ENCODE assay signal across 14 cellular contexts in the genomic region with DNA sequence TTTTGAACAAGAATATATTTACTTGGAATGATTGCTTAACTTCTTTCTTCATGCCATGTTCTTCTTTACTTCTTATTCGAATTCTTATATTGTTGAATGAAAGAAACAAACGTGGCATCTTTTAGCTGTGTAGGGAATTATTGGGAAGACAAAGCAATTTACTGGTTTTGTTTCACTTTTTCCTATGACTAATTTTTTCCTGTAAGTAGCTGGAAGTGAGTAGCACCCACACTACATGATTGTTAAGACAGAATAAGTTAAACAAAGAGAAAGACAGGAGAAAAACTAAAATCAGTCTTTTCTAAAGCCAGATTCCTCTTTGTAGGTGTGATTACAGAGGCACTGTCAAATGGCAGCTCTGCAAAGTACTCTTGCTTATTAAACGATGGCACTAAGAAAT.
"Had no signal": no experiment of that assay in that cellular context is flagged by ENCODE, and none has a peak within 500 bp of the region (broad histone marks: within the 10 kb centered on the region; RNA-seq: fewer than 3 reads in every experiment).

No MANE protein-coding gene starts in this region.

- H3K27ac Mint-ChIP-seq: activated naive CD4-positive, alpha-beta T cell treated with anti-CD3 and anti-CD28 coated beads for 36 hours; activated T-helper 17 cell treated with anti-CD3 and anti-CD28 coated beads, Interleukin-2, amount 50 U/mL, for 72 hours; immature natural killer cell; natural killer cell treated with Interleukin-12 subunit alpha and Interleukin-12 subunit beta and Interleukin-15 and Interleukin-18, amount 100 ng/mL, for 72 hours; stimulated activated naive CD8-positive, alpha-beta T cell treated with anti-CD3 and anti-CD28 coated beads, Interleukin-15, Interleukin-2, amounts not matched to agents 100 ng/mL and 50 ng/mL, for 24 hours had no signal

- H3K9me3 ChIP-seq: colonic mucosa, heart left ventricle, upper lobe of left lung had no signal

- H3K27ac ChIP-seq: colonic mucosa, heart left ventricle, upper lobe of left lung had no signal

- H3K27me3 ChIP-seq: colonic mucosa, heart left ventricle, upper lobe of left lung had no signal

- H3K4me3 ChIP-seq: colonic mucosa, heart left ventricle, upper lobe of left lung had no signal

- ATAC-seq: activated T-helper 17 cell treated with anti-CD3 and anti-CD28 coated beads, Interleukin-2, amount 50 U/mL, for 72 hours; heart left ventricle; natural killer cell treated with Interleukin-12 subunit alpha and Interleukin-12 subunit beta and Interleukin-15 and Interleukin-18, amount 100 ng/mL, for 72 hours; right cardiac atrium had no signal

- H3K36me3 Mint-ChIP-seq: immature natural killer cell; natural killer cell treated with Interleukin-12 subunit alpha and Interleukin-12 subunit beta and Interleukin-15 and Interleukin-18, amount 100 ng/mL, for 72 hours had no signal

- H3K4me1 Mint-ChIP-seq: activated T-helper 17 cell treated with anti-CD3 and anti-CD28 coated beads, Interleukin-2, amount 50 U/mL, for 72 hours; immature natural killer cell had no signal

- DNase-seq: activated CD4-positive, CD25-positive, alpha-beta regulatory T cell treated with anti-CD3 and anti-CD28 coated beads, Interleukin-2, amount 50 U/mL, for 72 hours; activated naive CD4-positive, alpha-beta T cell treated with anti-CD3 and anti-CD28 coated beads for 36 hours; colonic mucosa; heart left ventricle; immature natural killer cell; nucleus accumbens; posterior cingulate gyrus; right cardiac atrium; upper lobe of left lung had no signal

- H3K4me1 ChIP-seq: colonic mucosa, heart left ventricle, upper lobe of left lung had no signal

- H3K4me3 Mint-ChIP-seq: activated naive CD4-positive, alpha-beta T cell treated with anti-CD3 and anti-CD28 coated beads for 36 hours; activated T-helper 17 cell treated with anti-CD3 and anti-CD28 coated beads, Interleukin-2, amount 50 U/mL, for 72 hours; immature natural killer cell; natural killer cell treated with Interleukin-12 subunit alpha and Interleukin-12 subunit beta and Interleukin-15 and Interleukin-18, amount 100 ng/mL, for 72 hours; stimulated activated naive CD8-positive, alpha-beta T cell treated with anti-CD3 and anti-CD28 coated beads, Interleukin-15, Interleukin-2, amounts not matched to agents 100 ng/mL and 50 ng/mL, for 24 hours had no signal

- H3K27me3 Mint-ChIP-seq: activated T-helper 17 cell treated with anti-CD3 and anti-CD28 coated beads, Interleukin-2, amount 50 U/mL, for 72 hours; natural killer cell treated with Interleukin-12 subunit alpha and Interleukin-12 subunit beta and Interleukin-15 and Interleukin-18, amount 100 ng/mL, for 72 hours; stimulated activated naive CD8-positive, alpha-beta T cell treated with anti-CD3 and anti-CD28 coated beads, Interleukin-15, Interleukin-2, amounts not matched to agents 100 ng/mL and 50 ng/mL, for 24 hours had no signal

- H3K36me3 ChIP-seq: colonic mucosa, heart left ventricle, upper lobe of left lung had no signal

- FAIRE-seq: astrocyte, frontal cortex had no signal
